ENCODE assay signal across 22 cellular contexts in genomic region chr3:19531426-19531825, GRCh38.
DNase-seq lines count a peak whose midpoint lies in the region; ATAC-seq and TF ChIP-seq lines count a peak whose summit lies in the region.
"Had no signal": no experiment of that assay in that cellular context is flagged by ENCODE, and none has a peak within 500 bp of the region (broad histone marks: within the 10 kb centered on the region; RNA-seq: fewer than 3 reads in every experiment).

No MANE protein-coding gene starts in this region.

- H3K27ac Mint-ChIP-seq in effector memory CD8-positive, alpha-beta T cell: no peak overlapping the region
- H3K27ac Mint-ChIP-seq: CD4-positive, CD25-positive, alpha-beta regulatory T cell; CD8-positive, alpha-beta T cell had no signal

- peaks cover 25% of the 10 kb centered on the region for H3K4me1 ChIP-seq in OCI-LY7 (ENCODE audit: insufficient read depth, low read length, poor library complexity, severe bottlenecking)
- H3K4me1 ChIP-seq in A673 (ENCODE audit: insufficient read depth, low read length, poor library complexity, severe bottlenecking): no peaks in the 10 kb centered on the region
- H3K4me1 ChIP-seq: Caco-2 had no signal

- no peak overlapping the region for H3K4me3 Mint-ChIP-seq in effector memory CD8-positive, alpha-beta T cell
- H3K4me3 Mint-ChIP-seq: CD4-positive, CD25-positive, alpha-beta regulatory T cell; CD8-positive, alpha-beta T cell had no signal

- CTCF ChIA-PET in OCI-LY7 (lab: Charles Lee; ENCODE audit: unreplicated experiment): no interaction called here
- CTCF ChIA-PET in A673 (lab: Charles Lee): no interaction called here

- no peaks in the 10 kb centered on the region for H3K9me3 ChIP-seq in OCI-LY7 (ENCODE audit: low read length)
- no peaks in the 10 kb centered on the region for H3K9me3 ChIP-seq in A673 (ENCODE audit: low read depth, low read length, poor library complexity, severe bottlenecking)
- H3K9me3 ChIP-seq: Caco-2 had no signal

- intact Hi-C loops in OCI-LY7 (cut with micrococcal nuclease; ENCODE audit: unreplicated experiment): no loop called here
- intact Hi-C loops in A673 (cut with micrococcal nuclease; ENCODE audit: unreplicated experiment): no loop called here

- BruUV-seq in OCI-LY7 (replicated peaks; lab: Mats Ljungman, UMichigan) (no TSS peak), A673 (replicated peaks; lab: Mats Ljungman, UMichigan) (no TSS peak)

- H2AFZ ChIP-seq in OCI-LY7 (ENCODE audit: low read length): peak overlapping the region; percentile 44; the same call in 1 of the 2 replicates
- H2AFZ ChIP-seq: GM23248 had no signal

- H3K27me3 ChIP-seq in A673 (replicated peaks; ENCODE audit: insufficient read depth, low read depth, low read length, poor library complexity): no peaks in the 10 kb centered on the region

- peak overlapping the region; percentile 30 for H3K4me2 ChIP-seq in OCI-LY7 (ENCODE audit: low read length)

- H3K4me3 ChIP-seq in OCI-LY7 (ENCODE audit: low read depth, low read length, poor library complexity, severe bottlenecking): no peak overlapping the region
- no peak overlapping the region for H3K4me3 ChIP-seq in A673 (ENCODE audit: low read depth, low read length, poor library complexity, severe bottlenecking)
- H3K4me3 ChIP-seq: GM12878, GM23248 had no signal

- POLR2A ChIA-PET in OCI-LY7 (lab: Charles Lee) (interaction anchor here (0.8 to 1.4 kb wide), 6 partner anchors 9 to 169 kb away, joined by 3 to 5 read pairs (median 4); no protein-coding TSS in a partner anchor), A673 (lab: Charles Lee; ENCODE audit: low non-redundant PET) (no interaction called here)

- no peaks in the 10 kb centered on the region for H3K4me1 Mint-ChIP-seq in effector memory CD8-positive, alpha-beta T cell (ENCODE audit: low read depth in 2 of 2)
- H3K4me1 Mint-ChIP-seq: CD4-positive, CD25-positive, alpha-beta regulatory T cell had no signal

- TF ChIP-seq CTCF in OCI-LY7 (conservative IDR thresholded peaks at IDR 0.05; ENCODE audit: low read length) (no peak), A673 (conservative IDR thresholded peaks at IDR 0.05; ENCODE audit: low read depth, low read length) (no peak)

- no peak for ATAC-seq in effector memory CD8-positive, alpha-beta T cell (replicated peaks)
- ATAC-seq in HG03039 (IDR thresholded peaks at IDR 0.05; ENCODE audit: unreplicated experiment): no peak
- ATAC-seq: CD8-positive, alpha-beta T cell; GM12878 had no signal

- H3K9me2 ChIP-seq in OCI-LY7 (ENCODE audit: insufficient read depth, low read length): no peaks in the 10 kb centered on the region

- H4K20me1 ChIP-seq in OCI-LY7 (ENCODE audit: insufficient read depth, low read length): no peaks in the 10 kb centered on the region

- H3K79me2 ChIP-seq in OCI-LY7 (ENCODE audit: insufficient read depth, low read depth, low read length): no peaks in the 10 kb centered on the region

- H3K27ac ChIP-seq in OCI-LY7 (ENCODE audit: low read depth, low read length, poor library complexity, severe bottlenecking) (no peak overlapping the region), A673 (ENCODE audit: low read depth, low read length, poor library complexity, severe bottlenecking) (no peak overlapping the region)
- H3K27ac ChIP-seq: 22Rv1, C4-2B, GM23248 had no signal

- H3K36me3 ChIP-seq in OCI-LY7 (ENCODE audit: insufficient read depth, low read length): no peaks in the 10 kb centered on the region
- H3K36me3 ChIP-seq in A673 (ENCODE audit: insufficient read depth, low read length, poor library complexity, severe bottlenecking): no peaks in the 10 kb centered on the region

- peak; percentile 10 for DNase-seq in DMS 273 (lab: John Stamatoyannopoulos, UW; ENCODE audit: unreplicated experiment)
- no peak for DNase-seq in DMS 273 treated with DMSO at 0.1 percent for 48 hours (lab: John Stamatoyannopoulos, UW)
- DNase-seq in OCI-LY7 (ENCODE audit: low spot score): no peak
- peak; percentile 83 for DNase-seq in cerebellar cortex (ENCODE audit: low spot score)
- DNase-seq in pons (ENCODE audit: low spot score): peak; percentile 15
- DNase-seq in A673 (ENCODE audit: low spot score): no peak
- no peak for DNase-seq in effector memory CD8-positive, alpha-beta T cell
- DNase-seq: ACHN; AML-193; Caco-2; CD4-positive, CD25-positive, alpha-beta regulatory T cell; CD8-positive, alpha-beta T cell; DMS53; DMS79 treated with DMSO at 0.1 percent for 48 hours; GDM1; GM23248; H7; HCEC 1CT had no signal

- H3K27me3 Mint-ChIP-seq in effector memory CD8-positive, alpha-beta T cell: no peaks in the 10 kb centered on the region
- H3K27me3 Mint-ChIP-seq: CD4-positive, CD25-positive, alpha-beta regulatory T cell had no signal

- no peaks in the 10 kb centered on the region for H3K36me3 Mint-ChIP-seq in effector memory CD8-positive, alpha-beta T cell (ENCODE audit: insufficient read depth)
- H3K36me3 Mint-ChIP-seq: CD4-positive, CD25-positive, alpha-beta regulatory T cell; CD8-positive, alpha-beta T cell had no signal

- peaks cover 7 to 8% of the 10 kb centered on the region in 2 donors for H3K9me3 Mint-ChIP-seq in effector memory CD8-positive, alpha-beta T cell
- H3K9me3 Mint-ChIP-seq: CD8-positive, alpha-beta T cell had no signal

Comparison
In these comparisons a context has a peak if more than half of its experiments do, and no peak if none do; other contexts are left out.
1. DNase-seq: peak in DMS 273 (single experiment), cerebellar cortex (single experiment) and pons (single experiment); none in DMS 273 treated with DMSO at 0.1 percent for 48 hours (single experiment), OCI-LY7 (single experiment), A673 (single experiment) and effector memory CD8-positive, alpha-beta T cell (0 of 3).